In the genomic region with DNA sequence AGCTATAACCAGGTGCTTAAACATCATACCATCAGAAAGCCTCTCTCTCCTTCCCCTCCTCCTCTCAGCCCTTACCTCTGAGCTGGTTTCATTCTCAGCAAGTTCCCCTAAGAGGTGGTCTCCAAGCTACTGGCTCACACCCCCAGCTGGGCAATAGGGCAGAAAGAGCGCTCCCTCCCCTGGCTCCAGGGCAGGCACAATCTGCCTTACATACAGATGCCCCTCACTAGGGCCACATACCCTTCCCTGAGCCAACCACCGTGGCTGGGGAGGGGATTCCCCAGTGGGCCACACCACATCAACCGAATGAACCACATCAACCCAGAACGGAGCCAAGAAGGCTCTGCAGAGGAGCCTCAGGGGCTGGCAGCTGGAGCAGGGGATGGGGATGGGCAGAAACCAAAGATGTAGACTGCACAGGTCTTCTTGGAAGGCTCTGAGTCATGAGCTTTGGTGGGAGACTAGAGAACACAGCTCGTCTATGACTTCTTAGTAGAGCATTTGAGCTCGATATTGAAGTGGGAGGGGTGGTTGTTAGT, we compare ENCODE assay signal across 8 cellular contexts. TPM values are rescaled to one million over a fixed set of nuclear protein-coding genes. Genes with fewer than 3 reads are reported as not detected.
DNase-seq lines count a peak whose midpoint lies in the region; ATAC-seq, FAIRE-seq and TF ChIP-seq lines count a peak whose summit lies in the region.
"Had no signal": no experiment of that assay in that cellular context is flagged by ENCODE, and none has a peak within 500 bp of the region (broad histone marks: within the 10 kb centered on the region; RNA-seq: fewer than 3 reads in every experiment).

No MANE protein-coding gene starts in this region.

- peaks cover 34% of the 10 kb centered on the region for H3K4me1 Mint-ChIP-seq in stimulated activated naive CD8-positive, alpha-beta T cell treated with anti-CD3 and anti-CD28 coated beads, Interleukin-15, Interleukin-2, amounts not matched to agents 100 ng/mL and 50 ng/mL, for 24 hours (ENCODE audit: low read depth)

- peaks cover 40% of the 10 kb centered on the region for H3K27me3 Mint-ChIP-seq in stimulated activated naive CD8-positive, alpha-beta T cell treated with anti-CD3 and anti-CD28 coated beads, Interleukin-15, Interleukin-2, amounts not matched to agents 100 ng/mL and 50 ng/mL, for 24 hours

- H4K20me1 ChIP-seq in keratinocyte (ENCODE audit: control insufficient read depth, extremely low read depth, insufficient read depth, low read length), result no peaks in the 10 kb centered on the region

- peaks cover 6% of the 10 kb centered on the region for H3K36me3 Mint-ChIP-seq in stimulated activated naive CD8-positive, alpha-beta T cell treated with anti-CD3 and anti-CD28 coated beads, Interleukin-15, Interleukin-2, amounts not matched to agents 100 ng/mL and 50 ng/mL, for 24 hours (ENCODE audit: low read depth)

- peaks cover 13% of the 10 kb centered on the region for H3K9me3 Mint-ChIP-seq in stimulated activated naive CD8-positive, alpha-beta T cell treated with anti-CD3 and anti-CD28 coated beads, Interleukin-15, Interleukin-2, amounts not matched to agents 100 ng/mL and 50 ng/mL, for 24 hours

- H3K9ac ChIP-seq in keratinocyte (ENCODE audit: control insufficient read depth, extremely low read depth, insufficient read depth, low read length), result peak overlapping the region; percentile 9

- no peak for ATAC-seq in GM19467 (IDR thresholded peaks at IDR 0.05; ENCODE audit: unreplicated experiment)

- peak overlapping the region; percentile 28 for H3K4me3 Mint-ChIP-seq in stimulated activated naive CD8-positive, alpha-beta T cell treated with anti-CD3 and anti-CD28 coated beads, Interleukin-15, Interleukin-2, amounts not matched to agents 100 ng/mL and 50 ng/mL, for 24 hours

- H3K27me3 ChIP-seq in keratinocyte (ENCODE audit: control insufficient read depth, extremely low read depth, insufficient read depth, low read length), result no peaks in the 10 kb centered on the region

- dilution Hi-C loops in keratinocyte (cut with MboI; ENCODE audit: extremely low pct_ligation_motif_present, low sequenced_read_pairs), result no loop called here

- H3K79me2 ChIP-seq in keratinocyte (ENCODE audit: control insufficient read depth, insufficient read depth, low read length), result no peaks in the 10 kb centered on the region

- peaks cover 2% of the 10 kb centered on the region for H3K9me1 ChIP-seq in keratinocyte (ENCODE audit: control insufficient read depth, extremely low read depth, insufficient read depth, low read length)

- H3K4me2 ChIP-seq in keratinocyte (ENCODE audit: control insufficient read depth, extremely low read depth, insufficient read depth, low read depth, low read length), result peak overlapping the region; percentile 39

- no peaks in the 10 kb centered on the region for H3K9me3 ChIP-seq in keratinocyte (ENCODE audit: control insufficient read depth, low read depth, low read length)
- H3K9me3 ChIP-seq: SJCRH30 had no signal

- FAIRE-seq in keratinocyte (lab: Jason Lieb, UNC), result peak; percentile 90

- TF ChIP-seq CTCF in RWPE1 (conservative IDR thresholded peaks at IDR 0.05; ENCODE audit: low read depth), result no peak
- TF ChIP-seq CTCF in keratinocyte (optimal IDR thresholded peaks at IDR 0.05 in 1 of 3, IDR thresholded peaks at IDR 0.05 in 1 of 3, conservative IDR thresholded peaks at IDR 0.05 in 1 of 3; ENCODE audit: extremely low read depth in 1 of 3, insufficient read depth in 2 of 3, low read length in 3 of 3), result no peak

- H3K4me3 ChIP-seq in keratinocyte (ENCODE audit: control insufficient read depth in 2 of 3, extremely low read depth in 1 of 3, insufficient read depth in 2 of 3, low read depth in 1 of 3, low read length in 3 of 3), result no peak overlapping the region
- H3K4me3 ChIP-seq: SJCRH30 had no signal

- peaks cover 28% of the 10 kb centered on the region for H3K4me1 ChIP-seq in keratinocyte (ENCODE audit: control insufficient read depth, extremely low read depth, insufficient read depth, low read length)
- H3K4me1 ChIP-seq: SJCRH30 had no signal

- H3K27ac Mint-ChIP-seq in stimulated activated naive CD8-positive, alpha-beta T cell treated with anti-CD3 and anti-CD28 coated beads, Interleukin-15, Interleukin-2, amounts not matched to agents 100 ng/mL and 50 ng/mL, for 24 hours, result peak overlapping the region; percentile 26

- H3K36me3 ChIP-seq in keratinocyte (ENCODE audit: control insufficient read depth in 2 of 2, extremely low read depth in 1 of 2, insufficient read depth in 2 of 2, low read length in 2 of 2), result no peaks in the 10 kb centered on the region
- H3K36me3 ChIP-seq: SJCRH30 had no signal

- CTCF ChIA-PET in RWPE1 (lab: Yijun Ruan, JAX), result no interaction called here

- no peak overlapping the region for H2AFZ ChIP-seq in keratinocyte (ENCODE audit: control insufficient read depth, low read length)

- peak; percentile 13 for DNase-seq in RWPE1 (ENCODE audit: low spot score)
- peak; percentile 46 for DNase-seq in activated gamma-delta T cell treated with anti-CD3 and anti-CD28 coated beads, Interleukin-2, amount 50 U/mL, for 16 hours (ENCODE audit: low read depth)
- DNase-seq in keratinocyte (ENCODE audit: low read depth, low spot score), result peak; percentile 79
- DNase-seq in HuH-7.5 (ENCODE audit: low spot score), result no peak
- DNase-seq in GDM1 (lab: John Stamatoyannopoulos, UW), result no peak
- DNase-seq: SJCRH30 had no signal

- POLR2A ChIA-PET in RWPE1 (lab: Yijun Ruan, JAX; ENCODE audit: low non-redundant PET), result no interaction called here

- H3K27ac ChIP-seq in RWPE1 (peak overlapping the region; percentile 87), keratinocyte (ENCODE audit: control insufficient read depth, insufficient read depth, low read length) (no peak overlapping the region)
- H3K27ac ChIP-seq: SJCRH30 had no signal

RNA-seq across cellular contexts. Expression of gene FBLN2, which starts 4.6 kb away (rescaled TPM):
- 0.72 to 3.2 TPM (median 0.87 TPM) in 3 replicates for polyA plus RNA-seq in keratinocyte
- polyA plus RNA-seq in keratinocyte (2011; ENCODE audit: low read depth), result 1.1 TPM
- polyA plus RNA-seq in keratinocyte (2011; cell fraction: cytosol; rRNA removed), result 0.15 and 0.61 TPM in 2 replicates
- 1.6 and 2.6 TPM in 2 replicates for polyA plus RNA-seq in keratinocyte (2011; cell fraction: nucleus; rRNA removed)
- polyA plus RNA-seq in keratinocyte (2012; ENCODE audit: low replicate concordance), result 1.2 and 2.6 TPM in 2 replicates
- 1.4 to 3.1 TPM (median 1.8 TPM) in 3 replicates for polyA minus RNA-seq in keratinocyte
- 1.7 TPM for polyA minus RNA-seq in keratinocyte (2011; cell fraction: cytosol; rRNA and poly(A)+ RNA removed)
- 3.2 and 3.7 TPM in 2 replicates for polyA minus RNA-seq in keratinocyte (2011; cell fraction: nucleus; rRNA and poly(A)+ RNA removed)

Comparison
In these comparisons a context has a peak if more than half of its experiments do, and no peak if none do; other contexts are left out.
1. DNase-seq: peak in RWPE1 (single experiment), activated gamma-delta T cell treated with anti-CD3 and anti-CD28 coated beads, Interleukin-2, amount 50 U/mL, for 16 hours (single experiment) and keratinocyte (single experiment); none in HuH-7.5 (single experiment) and GDM1 (single experiment).